9 cellular contexts compared by ENCODE assay signal in genomic region chr21:37435120-37435519, GRCh38.
DNase-seq lines count a peak whose midpoint lies in the region; ATAC-seq, FAIRE-seq and TF ChIP-seq lines count a peak whose summit lies in the region.
"Had no signal": no experiment of that assay in that cellular context is flagged by ENCODE, and none has a peak within 500 bp of the region (broad histone marks: within the 10 kb centered on the region; RNA-seq: fewer than 3 reads in every experiment).

No MANE protein-coding gene starts in this region.

- no peaks in the 10 kb centered on the region for H3K9me1 ChIP-seq in K562 (ENCODE audit: control insufficient read depth, insufficient read depth, low read length)

- no peaks in the 10 kb centered on the region for H3K27me3 ChIP-seq in HUES48 (ENCODE audit: control insufficient read depth, insufficient read depth, low read length)
- no peaks in the 10 kb centered on the region for H3K27me3 ChIP-seq in K562 (ENCODE audit: control insufficient read depth in 2 of 2, insufficient read depth in 2 of 2, low read length in 2 of 2)
- no peaks in the 10 kb centered on the region for H3K27me3 ChIP-seq in MG63

- no peak for TF ChIP-seq CTCF in D721Med (IDR thresholded peaks at IDR 0.05; ENCODE audit: insufficient read depth, missing control alignments)
- no peak for TF ChIP-seq CTCF in K562 (IDR thresholded peaks at IDR 0.05 in 2 of 3, conservative IDR thresholded peaks at IDR 0.05 in 1 of 3; ENCODE audit: insufficient read depth in 2 of 3, low read depth in 1 of 3, low read length in 3 of 3)

- H3K79me2 ChIP-seq in K562 (ENCODE audit: control insufficient read depth, insufficient read depth, low read length) = peaks cover 97% of the 10 kb centered on the region

- no peaks in the 10 kb centered on the region for H3K9me3 ChIP-seq in HUES48 (ENCODE audit: control insufficient read depth, insufficient read depth, low read length)
- H3K9me3 ChIP-seq in K562 (replicated peaks; ENCODE audit: control insufficient read depth, insufficient read depth, low read depth, low read length) = no peaks in the 10 kb centered on the region
- H3K9me3 ChIP-seq in MG63 = no peaks in the 10 kb centered on the region

- CTCF ChIA-PET in K562 (lab: Yijun Ruan, JAX; ENCODE audit: low intra/inter-chr PET ratio) = no interaction called here

- TF ChIP-seq POLR2A in K562 (conservative IDR thresholded peaks at IDR 0.05) = no peak

- ATAC-seq in K562 (peak; percentile 100), GM21723 (IDR thresholded peaks at IDR 0.05; ENCODE audit: unreplicated experiment) (no peak)

- H3K27ac ChIP-seq in HUES48 (ENCODE audit: low read depth, low read length) = peak overlapping the region; percentile 9
- H3K27ac ChIP-seq in K562 (ENCODE audit: extremely low read depth, low read depth, low read length) = peak overlapping the region; percentile 24; the same call in 1 of the 3 replicates
- H3K27ac ChIP-seq: KMS-11 had no signal

- no peak overlapping the region for H2AFZ ChIP-seq in K562 (ENCODE audit: low read depth, low read length)

- intact Hi-C loops in K562 (cut with micrococcal nuclease) = loop anchor here (5.0 kb wide), 1 partner anchor 63 kb away; no protein-coding TSS in a partner anchor

- WGBS in K562 (ENCODE audit: insufficient coverage, low coverage, missing lambda C conversion rate) = 14% methylated on average over 6 of the region's 6 CpGs

- peak; percentile 99 for FAIRE-seq in D721Med (lab: Jason Lieb, UNC)
- peak; percentile 100 for FAIRE-seq in K562 (lab: Jason Lieb, UNC)

- peaks cover 26% of the 10 kb centered on the region for H4K20me1 ChIP-seq in K562 (replicated peaks; ENCODE audit: control insufficient read depth, insufficient read depth, low read length)

- H3K9ac ChIP-seq in HUES48 (ENCODE audit: low read depth, low read length) = no peak overlapping the region
- no peak overlapping the region for H3K9ac ChIP-seq in K562 (ENCODE audit: insufficient read depth in 1 of 2, low read depth in 2 of 2, low read length in 2 of 2)
- H3K9ac ChIP-seq: KMS-11 had no signal

- TF ChIP-seq EP300 in K562 (IDR thresholded peaks at IDR 0.05; ENCODE audit: low read length) = no peak

- POLR2A ChIA-PET in K562 (lab: Yijun Ruan, JAX) = interaction anchor here (0.6 to 3.5 kb wide), 10 partner anchors 11 to 417 kb away, joined by 3 to 14 read pairs (median 3); partner anchors contain the start of gene DYRK1A

- H3K4me3 ChIP-seq in HUES48 (ENCODE audit: low read depth, low read length) = no peak overlapping the region
- H3K4me3 ChIP-seq in K562 = no peak overlapping the region
- no peak overlapping the region for H3K4me3 ChIP-seq in skeletal muscle cell (ENCODE audit: low read depth, low read length)
- no peak overlapping the region for H3K4me3 ChIP-seq in MG63

- BruUV-seq in K562 (replicated peaks; lab: Mats Ljungman, UMichigan) = TSS peak; percentile 6

- in situ Hi-C loops in K562 (cut with MboI) = no loop called here

- TF ChIP-seq RAD21 in K562 (CRISPR knock-in tag; conservative IDR thresholded peaks at IDR 0.05 in 1 of 2, IDR thresholded peaks at IDR 0.05 in 1 of 2) = no peak

- H3K36me3 ChIP-seq in HUES48 (ENCODE audit: control insufficient read depth, insufficient read depth, low read length) (no peaks in the 10 kb centered on the region), K562 (ENCODE audit: control insufficient read depth, insufficient read depth, low read length) (peaks cover 19% of the 10 kb centered on the region; the same call in 2 of the 3 replicates), MG63 (peaks cover 5% of the 10 kb centered on the region)

- H3K4me2 ChIP-seq in K562 (ENCODE audit: insufficient read depth, low read length) = no peak overlapping the region
- H3K4me2 ChIP-seq: KMS-11 had no signal

- DNase-seq in D721Med (ENCODE audit: insufficient read length, low spot score) (peak; percentile 21), RKO (ENCODE audit: low spot score) (peak; percentile 93), K562 (ENCODE audit: extremely low read depth in 1 of 4, low spot score in 3 of 4) (peak; percentile 33 to 94 (median 67)), hypothalamus (lab: John Stamatoyannopoulos, UW) (peak in 39 of 51 donors; percentile 6 to 84 (median 40)), skeletal muscle cell (ENCODE audit: low read depth) (peak; percentile 96), MG63 (no peak)

- H3K4me1 ChIP-seq in HUES48 (ENCODE audit: control insufficient read depth, insufficient read depth, low read length) = peaks cover 37% of the 10 kb centered on the region
- peaks cover 0 to 15% of the 10 kb centered on the region in 2 experiments; a peak in 3 of 5 replicates for H3K4me1 ChIP-seq in K562 (replicated peaks in 1 of 2; ENCODE audit: control insufficient read depth in 2 of 2, insufficient read depth in 2 of 2, low read length in 2 of 2)

TF ChIP-seq in K562, 482 proteins besides CTCF, POLR2A, EP300 and RAD21 (continues in another document):
- TF ChIP-seq FOXA1 (IDR thresholded peaks at IDR 0.05; ENCODE audit: borderline replicate concordance) (no peak), ZNF316 (IDR thresholded peaks at IDR 0.05) (peak; percentile 45), ZNF766 (CRISPR knock-in tag; conservative IDR thresholded peaks at IDR 0.05) (peak; percentile 93), SETDB1 (IDR thresholded peaks at IDR 0.05; ENCODE audit: low read length) (no peak), RBM34 (IDR thresholded peaks at IDR 0.05; ENCODE audit: borderline replicate concordance, insufficient read depth, low read length) (no peak), MTA3 (IDR thresholded peaks at IDR 0.05; ENCODE audit: borderline replicate concordance) (0 out of 2 replicates have a peak, but pooled peaks have one; percentile 45), SNAPC5 (CRISPR knock-in tag; IDR thresholded peaks at IDR 0.05) (no peak), HMBOX1 (IDR thresholded peaks at IDR 0.05) (peak; percentile 69; the same call in 1 of the 2 replicates), HDAC6 (IDR thresholded peaks at IDR 0.05; ENCODE audit: low read depth, low read length) (no peak), RCOR1 (IDR thresholded peaks at IDR 0.05; ENCODE audit: borderline replicate concordance in 1 of 2, low read depth in 2 of 2, low read length in 2 of 2) (peak in 1 of 2 experiments; percentile 81; a peak in 2 of 4 replicates), SMARCA4 (IDR thresholded peaks at IDR 0.05) (0 out of 2 replicates have a peak, but pooled peaks have one; percentile 25), ZNF551 (CRISPR knock-in tag; IDR thresholded peaks at IDR 0.05) (no peak), ATF7 (IDR thresholded peaks at IDR 0.05) (peak; percentile 28; the same call in 1 of the 2 replicates), ETV5 (CRISPR knock-in tag; IDR thresholded peaks at IDR 0.05; ENCODE audit: low read depth) (no peak), LEF1 (IDR thresholded peaks at IDR 0.05) (0 out of 2 replicates have a peak, but pooled peaks have one; percentile 47), PKNOX1 (IDR thresholded peaks at IDR 0.05) (peak; percentile 99), DPF2 (IDR thresholded peaks at IDR 0.05) (peak; percentile 25; the same call in 1 of the 2 replicates), FOXJ3 (CRISPR knock-in tag; IDR thresholded peaks at IDR 0.05) (peak; percentile 91), ZNF324 (CRISPR knock-in tag; IDR thresholded peaks at IDR 0.05) (no peak), TBL1XR1 (IDR thresholded peaks at IDR 0.05; ENCODE audit: low read length in 2 of 2) (peak in 1 of 2 experiments; percentile 20; a peak in 1 of 4 replicates), CBX3 (IDR thresholded peaks at IDR 0.05; ENCODE audit: borderline replicate concordance in 1 of 2, low read length in 2 of 2) (0 out of 3 replicates have a peak, but pooled peaks of 1 of the 2 experiments have one; percentile 16), MXI1 (IDR thresholded peaks at IDR 0.05; ENCODE audit: low read depth, low read length) (peak; percentile 63; the same call in 1 of the 2 replicates), ATF3 (IDR thresholded peaks at IDR 0.05) (no peak), ATF3 (CRISPR knock-in tag; conservative IDR thresholded peaks at IDR 0.05) (0 out of 2 replicates have a peak, but pooled peaks have one; percentile 54)
